In genomic region chr10:119028900-119029612, GRCh38 we compare ENCODE assay signal across 8 cellular contexts. TPM values are rescaled to one million over a fixed set of nuclear protein-coding genes. Genes with fewer than 3 reads are reported as not detected.
DNase-seq lines count a peak whose midpoint lies in the region; ATAC-seq and TF ChIP-seq lines count a peak whose summit lies in the region.

No MANE protein-coding gene starts in this region.

- ATAC-seq in GM23338 (peak; percentile 80), Right ventricle myocardium inferior (peak; percentile 82)

- H3K4me1 ChIP-seq in GM23338 (ENCODE audit: insufficient read depth) = peaks cover 19% of the 10 kb centered on the region
- no peaks in the 10 kb centered on the region for H3K4me1 ChIP-seq in Loucy (ENCODE audit: insufficient read depth, low read length, poor library complexity, severe bottlenecking)
- peaks cover 4% of the 10 kb centered on the region for H3K4me1 ChIP-seq in ovary (ENCODE audit: insufficient read depth)
- H3K4me1 ChIP-seq in testis = no peaks in the 10 kb centered on the region

- WGBS in ovary, 3 donors = 1 to 7% (median 5%) methylated on average over 22 to 68 of the region's 68 CpGs
- 1 to 3% methylated on average over 21 to 65 of the region's 68 CpGs for WGBS in testis, 2 donors

- peak overlapping the region; percentile 69 for H3K4me3 ChIP-seq in GM23338
- peak overlapping the region; percentile 53 for H3K4me3 ChIP-seq in Loucy (ENCODE audit: low read length, poor library complexity, severe bottlenecking)
- peak overlapping the region; percentile 52 for H3K4me3 ChIP-seq in ovary
- peak overlapping the region; percentile 55 for H3K4me3 ChIP-seq in testis

- peak overlapping the region; percentile 69 for H3K4me3 Mint-ChIP-seq in GM23338
- peak overlapping the region; percentile 45 for H3K4me3 Mint-ChIP-seq in activated naive CD8-positive, alpha-beta T cell treated with anti-CD3 and anti-CD28 coated beads for 36 hours

- H3K27ac ChIP-seq in GM23338 (ENCODE audit: low read depth) = no peak overlapping the region
- no peak overlapping the region for H3K27ac ChIP-seq in ovary
- peak overlapping the region in 1 of 2 donors; percentile 41 for H3K27ac ChIP-seq in testis

- peak; percentile 86 for DNase-seq in Daoy (ENCODE audit: low read depth)
- DNase-seq in GM23338 (ENCODE audit: low spot score) = peak; percentile 94
- DNase-seq in SKM-1 treated with dmso at 0.1 percent for 144 hours (lab: John Stamatoyannopoulos, UW; ENCODE audit: unreplicated experiment) = peak; percentile 69
- DNase-seq in activated naive CD8-positive, alpha-beta T cell treated with anti-CD3 and anti-CD28 coated beads for 36 hours = peak; percentile 85
- peak; percentile 93 for DNase-seq in Right ventricle myocardium inferior (ENCODE audit: missing footprints)
- peak; percentile 78 to 90 (median 87) for DNase-seq in ovary
- DNase-seq in testis = peak; percentile 91

- intact Hi-C loops in Right ventricle myocardium inferior (cut with DNase I) = loop anchor here (5.0 to 10.0 kb wide), 4 partner anchors 72 to 464 kb away; no protein-coding TSS in a partner anchor
- intact Hi-C loops in ovary (cut with DNase I) = loop anchor here in 1 of 4 donors (5.0 kb wide), 1 partner anchor 462 kb away; no protein-coding TSS in a partner anchor
- intact Hi-C loops in testis (cut with DNase I; ENCODE audit: low total_unique reads) = no loop called here

- H3K9me3 ChIP-seq in Loucy (ENCODE audit: insufficient read depth, low read depth, low read length) = no peaks in the 10 kb centered on the region
- H3K9me3 ChIP-seq in ovary = no peaks in the 10 kb centered on the region
- no peaks in the 10 kb centered on the region for H3K9me3 ChIP-seq in testis

- H3K36me3 Mint-ChIP-seq in GM23338 (ENCODE audit: low read depth) = peaks cover 13% of the 10 kb centered on the region; the same call in 2 of the 3 replicates
- peaks cover 16% of the 10 kb centered on the region for H3K36me3 Mint-ChIP-seq in activated naive CD8-positive, alpha-beta T cell treated with anti-CD3 and anti-CD28 coated beads for 36 hours

- H3K9me2 ChIP-seq in GM23338 (ENCODE audit: insufficient read depth) (no peaks in the 10 kb centered on the region), Loucy (replicated peaks; ENCODE audit: low read depth, low read length) (no peaks in the 10 kb centered on the region)

- H3K27me3 Mint-ChIP-seq in GM23338 (ENCODE audit: insufficient read depth, low read depth, poor library complexity) = peaks cover 15% of the 10 kb centered on the region
- H3K27me3 Mint-ChIP-seq in activated naive CD8-positive, alpha-beta T cell treated with anti-CD3 and anti-CD28 coated beads for 36 hours = peaks cover 6% of the 10 kb centered on the region

- peaks cover 21% of the 10 kb centered on the region; the same call in 2 of the 3 replicates for H3K4me1 Mint-ChIP-seq in GM23338
- H3K4me1 Mint-ChIP-seq in activated naive CD8-positive, alpha-beta T cell treated with anti-CD3 and anti-CD28 coated beads for 36 hours = peaks cover 15% of the 10 kb centered on the region

- H2AFZ ChIP-seq in GM23338 (peak overlapping the region; percentile 99), Loucy (ENCODE audit: low read length) (0 out of 2 replicates have a peak overlapping the region, but pooled peaks have one; percentile 15)

- peaks cover 24% of the 10 kb centered on the region for H3F3A ChIP-seq in GM23338 (replicated peaks; ENCODE audit: low read depth)
- H3F3A ChIP-seq in Loucy (ENCODE audit: low read depth) = peaks cover 8% of the 10 kb centered on the region

- no peaks in the 10 kb centered on the region for H3K9me3 Mint-ChIP-seq in GM23338
- no peaks in the 10 kb centered on the region for H3K9me3 Mint-ChIP-seq in activated naive CD8-positive, alpha-beta T cell treated with anti-CD3 and anti-CD28 coated beads for 36 hours

- H3K4me2 ChIP-seq in GM23338 (peak overlapping the region; percentile 85), Loucy (ENCODE audit: low read depth, low read length, poor library complexity, severe bottlenecking) (peak overlapping the region; percentile 30)

- TF ChIP-seq CTCF in GM23338 (conservative IDR thresholded peaks at IDR 0.05; ENCODE audit: low read depth in 2 of 2) (peak in 1 of 2 experiments; percentile 9; a peak in 1 of 4 replicates), Loucy (conservative IDR thresholded peaks at IDR 0.05; ENCODE audit: low read length) (no peak), ovary (IDR thresholded peaks at IDR 0.05) (peak in 2 of 3 donors; percentile 9 to 10), testis (IDR thresholded peaks at IDR 0.05) (peak in 1 of 3 experiments; percentile 48)

- TF ChIP-seq EP300 in ovary (IDR thresholded peaks at IDR 0.05) = no peak

- TF ChIP-seq POLR2A in ovary (IDR thresholded peaks at IDR 0.05) = no peak
- no peak for TF ChIP-seq POLR2A in testis (IDR thresholded peaks at IDR 0.05)

- H3K79me2 ChIP-seq in GM23338 (replicated peaks; ENCODE audit: insufficient read depth) = no peaks in the 10 kb centered on the region
- H3K79me2 ChIP-seq in Loucy (ENCODE audit: insufficient read depth, low read length) = no peaks in the 10 kb centered on the region

- peaks cover 12% of the 10 kb centered on the region for H3K36me3 ChIP-seq in GM23338 (ENCODE audit: insufficient read depth)
- H3K36me3 ChIP-seq in Loucy (ENCODE audit: insufficient read depth, low read length) = peaks cover 17% of the 10 kb centered on the region
- no peaks in the 10 kb centered on the region for H3K36me3 ChIP-seq in ovary
- H3K36me3 ChIP-seq in testis (ENCODE audit: low read depth, missing control alignments) = no peaks in the 10 kb centered on the region

- peaks cover 30% of the 10 kb centered on the region; the same call in 1 of the 2 replicates for H4K20me1 ChIP-seq in GM23338 (replicated peaks; ENCODE audit: insufficient read depth)
- H4K20me1 ChIP-seq in Loucy (ENCODE audit: insufficient read depth, low read length, poor library complexity, severe bottlenecking) = peaks cover 4% of the 10 kb centered on the region

- 0 out of 2 replicates have a peak, but pooled peaks cover 5% of the 10 kb centered on the region for H3K27me3 ChIP-seq in GM23338 (ENCODE audit: insufficient read depth)
- H3K27me3 ChIP-seq in Loucy (ENCODE audit: insufficient read depth, low read length, poor library complexity, severe bottlenecking) = no peaks in the 10 kb centered on the region
- no peaks in the 10 kb centered on the region for H3K27me3 ChIP-seq in ovary
- no peaks in the 10 kb centered on the region for H3K27me3 ChIP-seq in testis

- no peak overlapping the region for H3K27ac Mint-ChIP-seq in GM23338
- no peak overlapping the region for H3K27ac Mint-ChIP-seq in activated naive CD8-positive, alpha-beta T cell treated with anti-CD3 and anti-CD28 coated beads for 36 hours

- no peak overlapping the region for H3K9ac ChIP-seq in Loucy (ENCODE audit: low read depth, low read length, poor library complexity, severe bottlenecking)

TF ChIP-seq in GM23338, 12 proteins besides CTCF, POLR2A, EP300 and RAD21:
- TF ChIP-seq POLR2AphosphoS5 (IDR thresholded peaks at IDR 0.05; ENCODE audit: low read depth) (0 out of 2 replicates have a peak, but pooled peaks have one; percentile 25), CREB1 (CRISPR knock-in tag; IDR thresholded peaks at IDR 0.05; ENCODE audit: low read depth) (no peak)

RNA-seq across cellular contexts. Expression of gene NANOS1, which starts 0.5 kb away (rescaled TPM):
- total RNA-seq in Daoy (2014; rRNA removed; shearing (Covaris generic)) = 3.7 and 4.7 TPM in 2 replicates
- total RNA-seq in GM23338 (2014; rRNA removed; shearing (Covaris generic)) = 2.9 and 7.8 TPM in 2 replicates
- 1.6 and 2.2 TPM in 2 replicates for polyA plus RNA-seq in GM23338 (2016; fragmentation: Nextera tagmentation; extraction: Ambion mirVana)
- total RNA-seq in activated naive CD8-positive, alpha-beta T cell treated with anti-CD3 and anti-CD28 coated beads for 36 hours = under 1 TPM in 1 of 2 experiments, not detected in 1; 0.16 TPM
- 16.0 TPM for total RNA-seq in Right ventricle myocardium inferior
- 1 to 10 TPM in 3 of 7 donors, under 1 TPM in 4; 0.15 to 1.8 (median 0.79) TPM for total RNA-seq in ovary
- polyA plus RNA-seq in ovary = 1 to 10 TPM in 1 of 2 donors, under 1 TPM in 1; 0.54 to 7.0 TPM
- 1 to 10 TPM; 2.5 to 4.4 TPM for total RNA-seq in testis
- polyA plus RNA-seq in testis (ENCODE audit: insufficient read depth, low read depth, low replicate concordance) = 3.8 TPM

RNA-seq across cellular contexts. Expression of gene EIF3A, which starts 51.6 kb away (rescaled TPM):
- total RNA-seq in Daoy (2014; rRNA removed; shearing (Covaris generic)) = 81.6 and 82.6 TPM in 2 replicates
- total RNA-seq in GM23338 (2014; rRNA removed; shearing (Covaris generic)) = 170 and 171 TPM in 2 replicates
- polyA plus RNA-seq in GM23338 (2016; fragmentation: Nextera tagmentation; extraction: Ambion mirVana) = 136 and 152 TPM in 2 replicates
- total RNA-seq in activated naive CD8-positive, alpha-beta T cell treated with anti-CD3 and anti-CD28 coated beads for 36 hours = 100 to 1,000 TPM; 160 to 163 TPM
- total RNA-seq in Right ventricle myocardium inferior = 88.7 TPM
- total RNA-seq in ovary = 100 to 1,000 TPM in 2 of 7 donors, 10 to 100 TPM in 5; 58.7 to 109 (median 88.1) TPM
- 100 to 1,000 TPM in 1 of 2 donors, 10 to 100 TPM in 1; 53.9 to 113 TPM for polyA plus RNA-seq in ovary
- 10 to 100 TPM; 91.2 to 97.0 TPM for total RNA-seq in testis
- 71.1 TPM for polyA plus RNA-seq in testis (ENCODE audit: insufficient read depth, low read depth, low replicate concordance)
